Comparison of ENCODE assay signal across 18 cellular contexts in genomic region chr10:71705582-71705981, GRCh38. TPM values are rescaled to one million over a fixed set of nuclear protein-coding genes. Genes with fewer than 3 reads are reported as not detected.
"Had no signal": no experiment of that assay in that cellular context is flagged by ENCODE, and none has a peak within 500 bp of the region (broad histone marks: within the 10 kb centered on the region; RNA-seq: fewer than 3 reads in every experiment).

No MANE protein-coding gene starts in this region.

- H3K4me3 Mint-ChIP-seq: activated B cell treated with CpG ODN at 0.5 μM for 24 hours; activated naive CD8-positive, alpha-beta T cell; activated T-cell treated with anti-CD3 and anti-CD28 coated beads, Interleukin-2, amount 50 U/mL, for 4 hours; memory B cell; natural killer cell treated with Interleukin-12 subunit alpha and Interleukin-12 subunit beta and Interleukin-15 and Interleukin-18, amount 100 ng/mL, for 72 hours; T-helper 1 cell treated with Interleukin-12 subunit alpha and Interleukin-12 subunit beta and Interleukin-4 antibody, amounts not matched to agents 30 μg/mL and 1 μg/mL, for 36 hours had no signal

- H3K4me3 ChIP-seq: esophagus squamous epithelium, heart left ventricle, prostate gland, stomach, thoracic aorta had no signal

- H3K27me3 ChIP-seq: esophagus squamous epithelium, heart left ventricle had no signal

- H3K36me3 ChIP-seq: brain microvascular endothelial cell, esophagus squamous epithelium, heart left ventricle, prostate gland, stomach, thoracic aorta had no signal

- DNase-seq: activated B cell treated with CpG ODN at 0.5 μM for 24 hours; activated CD4-positive, alpha-beta T cell treated with anti-CD3 and anti-CD28 coated beads, Interleukin-2, amount 50 U/mL, for 1 hour; activated gamma-delta T cell; activated T-cell treated with anti-CD3 and anti-CD28 coated beads, Interleukin-2, amount 50 U/mL, for 4 hours; amygdala; brain microvascular endothelial cell; esophagus squamous epithelium; occipital lobe; stimulated activated CD4-positive, alpha-beta T cell treated with anti-CD3 and anti-CD28 coated beads, Interleukin-2, amount 100 ng/mL, for 48 hours; stomach had no signal

- H3K4me1 ChIP-seq: prostate gland had no signal

- H3K9me3 Mint-ChIP-seq: activated B cell treated with CpG ODN at 0.5 μM for 24 hours; activated T-cell treated with anti-CD3 and anti-CD28 coated beads, Interleukin-2, amount 50 U/mL, for 4 hours; memory B cell; natural killer cell treated with Interleukin-12 subunit alpha and Interleukin-12 subunit beta and Interleukin-15 and Interleukin-18, amount 100 ng/mL, for 72 hours; T-helper 1 cell treated with Interleukin-12 subunit alpha and Interleukin-12 subunit beta and Interleukin-4 antibody, amounts not matched to agents 30 μg/mL and 1 μg/mL, for 36 hours had no signal

- ATAC-seq: activated T-cell treated with anti-CD3 and anti-CD28 coated beads, Interleukin-2, amount 50 U/mL, for 4 hours; heart left ventricle; left lobe of liver; natural killer cell treated with Interleukin-12 subunit alpha and Interleukin-12 subunit beta and Interleukin-15 and Interleukin-18, amount 100 ng/mL, for 72 hours had no signal

- H3K27ac Mint-ChIP-seq: activated B cell treated with CpG ODN at 0.5 μM for 24 hours; activated naive CD8-positive, alpha-beta T cell; memory B cell; natural killer cell treated with Interleukin-12 subunit alpha and Interleukin-12 subunit beta and Interleukin-15 and Interleukin-18, amount 100 ng/mL, for 72 hours; T-helper 1 cell treated with Interleukin-12 subunit alpha and Interleukin-12 subunit beta and Interleukin-4 antibody, amounts not matched to agents 30 μg/mL and 1 μg/mL, for 36 hours had no signal

- H3K9me3 ChIP-seq: esophagus squamous epithelium, heart left ventricle, prostate gland, stomach, thoracic aorta had no signal

- H3K27me3 Mint-ChIP-seq: activated B cell treated with CpG ODN at 0.5 μM for 24 hours; activated naive CD8-positive, alpha-beta T cell; natural killer cell treated with Interleukin-12 subunit alpha and Interleukin-12 subunit beta and Interleukin-15 and Interleukin-18, amount 100 ng/mL, for 72 hours had no signal

- H3K36me3 Mint-ChIP-seq: activated naive CD8-positive, alpha-beta T cell; memory B cell; natural killer cell treated with Interleukin-12 subunit alpha and Interleukin-12 subunit beta and Interleukin-15 and Interleukin-18, amount 100 ng/mL, for 72 hours had no signal

- H3K27ac ChIP-seq: brain microvascular endothelial cell, esophagus squamous epithelium, heart left ventricle, prostate gland, stomach, thoracic aorta had no signal

RNA-seq across cellular contexts. Expression of gene C10orf105, which starts 14.0 kb away (rescaled TPM):
- total RNA-seq: activated B cell treated with CpG ODN at 0.5 μM for 24 hours; left lobe of liver; natural killer cell treated with Interleukin-12 subunit alpha and Interleukin-12 subunit beta and Interleukin-15 and Interleukin-18, amount 100 ng/mL, for 72 hours; stomach had no signal
